Comparison of ENCODE assay signal across 18 cellular contexts in genomic region chr3:42752961-42753360, GRCh38. TPM values are rescaled to one million over a fixed set of nuclear protein-coding genes. Genes with fewer than 3 reads are reported as not detected.
DNase-seq lines count a peak whose midpoint lies in the region; ATAC-seq and TF ChIP-seq lines count a peak whose summit lies in the region.
"Had no signal": no experiment of that assay in that cellular context is flagged by ENCODE, and none has a peak within 500 bp of the region (broad histone marks: within the 10 kb centered on the region; RNA-seq: fewer than 3 reads in every experiment).

No MANE protein-coding gene starts in this region.

- TF ChIP-seq POLR2A in thyroid gland (IDR thresholded peaks at IDR 0.05), result no peak

- H3K4me3 ChIP-seq in thyroid gland (replicated peaks in 1 of 3), result no peak overlapping the region
- H3K4me3 ChIP-seq: HAP-1 had no signal

- H3K27me3 ChIP-seq in thyroid gland, result no peaks in the 10 kb centered on the region

- intact Hi-C loops in thyroid gland (cut with DNase I), result no loop called here

- no peak for ATAC-seq in HG03280 (IDR thresholded peaks at IDR 0.05; ENCODE audit: unreplicated experiment)
- ATAC-seq in activated CD4-positive, CD25-positive, alpha-beta regulatory T cell treated with anti-CD3 and anti-CD28 coated beads, Interleukin-2, amount 50 U/mL, for 24 hours, result no peak

- WGBS in thyroid gland, 2 donors, result 58 to 63% methylated on average over 4 of the region's 4 CpGs

- peak overlapping the region; percentile 35 to 99 (median 47) for H3K27ac ChIP-seq in thyroid gland

- H3K4me1 ChIP-seq in thyroid gland, result peaks cover 46 to 50% of the 10 kb centered on the region in 2 donors
- H3K4me1 ChIP-seq: HAP-1 had no signal

- H3K36me3 ChIP-seq in thyroid gland, result no peaks in the 10 kb centered on the region
- H3K36me3 ChIP-seq: HAP-1 had no signal

- DNase-seq in activated effector memory CD4-positive, alpha-beta T cell treated with anti-CD3 and anti-CD28 coated beads, Interleukin-2, amount 50 U/mL, for 16 hours, result peak; percentile 9
- no peak for DNase-seq in activated effector memory CD4-positive, alpha-beta T cell treated with Interleukin-2 at 50 U/mL for 16 hours
- DNase-seq in NCI-H82 (lab: John Stamatoyannopoulos, UW) (peak; percentile 42), islet precursor cell (peak; percentile 29), thyroid gland (no peak), SHP77 treated with DMSO at 0.1 percent for 48 hours (lab: John Stamatoyannopoulos, UW) (no peak)
- DNase-seq: C1 segment of cervical spinal cord; Calu3; CD4-positive, alpha-beta T cell; DMS153; DMS79 treated with DMSO at 0.1 percent for 48 hours; EL; GOT3 had no signal

- TF ChIP-seq CTCF in thyroid gland (IDR thresholded peaks at IDR 0.05), result no peak

- no peaks in the 10 kb centered on the region for H3K9me3 ChIP-seq in thyroid gland
- H3K9me3 ChIP-seq: HAP-1 had no signal

RNA-seq across cellular contexts. Expression of gene CCDC13, which starts 20.1 kb away (rescaled TPM):
- 1 to 10 TPM; 4.0 to 7.7 (median 6.0) TPM for total RNA-seq in thyroid gland
- total RNA-seq: HT1080 had no signal

RNA-seq across cellular contexts. Expression of gene HHATL, which starts 50.4 kb away (rescaled TPM):
- total RNA-seq in thyroid gland, result 10 to 100 TPM; 15.7 to 64.1 (median 32.4) TPM
- total RNA-seq: B cell; Calu3; CD4-positive, alpha-beta T cell; HT1080 had no signal

RNA-seq across cellular contexts. Expression of gene HIGD1A, which starts 51.3 kb away (rescaled TPM):
- 100 to 1,000 TPM; 171 to 217 (median 211) TPM for total RNA-seq in thyroid gland

RNA-seq across cellular contexts. Expression of gene ACKR2, which starts 56.3 kb away (rescaled TPM):
- total RNA-seq in thyroid gland, result 10 to 100 TPM in 2 of 4 donors, 1 to 10 TPM in 2; 5.6 to 15.3 (median 10.7) TPM
- total RNA-seq: HT1080 had no signal

Comparison
In these comparisons a context has a peak if more than half of its experiments do, and no peak if none do; other contexts are left out.
1. DNase-seq: peak in activated effector memory CD4-positive, alpha-beta T cell treated with anti-CD3 and anti-CD28 coated beads, Interleukin-2, amount 50 U/mL, for 16 hours (single experiment), NCI-H82 (single experiment) and islet precursor cell (single experiment); none in activated effector memory CD4-positive, alpha-beta T cell treated with Interleukin-2 at 50 U/mL for 16 hours (single experiment), thyroid gland (0 of 2) and SHP77 treated with DMSO at 0.1 percent for 48 hours (single experiment).